9 cellular contexts compared by ENCODE assay signal in the genomic region with DNA sequence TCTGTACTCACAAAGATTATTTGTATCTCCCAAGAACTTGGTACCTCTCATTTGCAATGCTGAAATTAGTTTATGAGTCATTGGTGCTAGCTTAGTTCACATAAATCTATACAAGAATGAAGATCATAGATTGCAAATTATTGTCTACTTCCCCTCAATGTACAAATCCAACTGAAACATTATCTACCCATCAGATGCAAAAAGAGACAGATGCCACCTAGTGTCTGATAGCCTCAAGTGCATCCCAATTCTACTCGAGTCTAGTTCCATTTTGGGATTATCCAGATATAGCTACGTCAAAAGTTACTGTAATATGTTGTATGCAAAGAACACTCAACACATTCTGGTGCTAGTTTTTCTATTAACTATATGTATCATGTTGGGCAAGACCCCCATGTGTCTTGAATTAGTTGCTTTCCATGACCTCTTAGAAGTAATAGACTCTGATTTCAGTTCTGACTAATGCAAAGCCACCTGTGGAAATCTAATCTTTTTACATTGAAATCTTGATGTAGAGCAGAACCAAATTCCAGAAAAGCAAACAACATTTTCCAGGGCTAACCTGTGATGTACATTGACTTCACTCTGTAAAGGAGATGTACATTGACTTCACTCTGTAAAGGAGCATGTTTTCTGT.
A peak's percentile ranks its signal among the peaks of the same experiment; 100 is the strongest.
DNase-seq lines count a peak whose midpoint lies in the region; ATAC-seq lines count a peak whose summit lies in the region.
"Had no signal": no experiment of that assay in that cellular context is flagged by ENCODE, and none has a peak within 500 bp of the region (broad histone marks: within the 10 kb centered on the region; RNA-seq: fewer than 3 reads in every experiment).

No MANE protein-coding gene starts in this region.

- no peak overlapping the region for H3K27ac Mint-ChIP-seq in stimulated activated naive B cell treated with anti-CD40 and anti-IgM and Interleukin-4, amounts not matched to agents 10 μg/mL and 1 μg/mL and 100 μg/mL, for 72 hours
- H3K27ac Mint-ChIP-seq: CD8-positive, alpha-beta memory T cell had no signal

- H3K27me3 Mint-ChIP-seq in stimulated activated naive B cell treated with anti-CD40 and anti-IgM and Interleukin-4, amounts not matched to agents 10 μg/mL and 1 μg/mL and 100 μg/mL, for 72 hours: peaks cover 7 to 12% of the 10 kb centered on the region in 2 donors

- DNase-seq in NCI-H1417 (lab: John Stamatoyannopoulos, UW): peak; percentile 36 to 78 (median 53)
- DNase-seq in NCI-H1417 treated with DMSO at 0.1 percent for 48 hours (lab: John Stamatoyannopoulos, UW): no peak
- DNase-seq in NCI-H460 (ENCODE audit: extremely low read depth, low read depth): peak; percentile 51
- DNase-seq in amniotic epithelial cell (ENCODE audit: low read depth): peak; percentile 56
- peak; percentile 36 for DNase-seq in iPS DF 4.7 (ENCODE audit: extremely low read depth, low spot score)
- no peak for DNase-seq in stimulated activated naive B cell treated with anti-CD40 and anti-IgM and Interleukin-4, amounts not matched to agents 10 μg/mL and 1 μg/mL and 100 μg/mL, for 72 hours

- no peaks in the 10 kb centered on the region for H3K4me1 Mint-ChIP-seq in stimulated activated naive B cell treated with anti-CD40 and anti-IgM and Interleukin-4, amounts not matched to agents 10 μg/mL and 1 μg/mL and 100 μg/mL, for 72 hours

- no peaks in the 10 kb centered on the region for H3K9me3 Mint-ChIP-seq in stimulated activated naive B cell treated with anti-CD40 and anti-IgM and Interleukin-4, amounts not matched to agents 10 μg/mL and 1 μg/mL and 100 μg/mL, for 72 hours
- H3K9me3 Mint-ChIP-seq: CD8-positive, alpha-beta memory T cell had no signal

- H3K4me3 Mint-ChIP-seq in stimulated activated naive B cell treated with anti-CD40 and anti-IgM and Interleukin-4, amounts not matched to agents 10 μg/mL and 1 μg/mL and 100 μg/mL, for 72 hours: no peak overlapping the region
- H3K4me3 Mint-ChIP-seq: CD8-positive, alpha-beta memory T cell had no signal

- H3K36me3 Mint-ChIP-seq in stimulated activated naive B cell treated with anti-CD40 and anti-IgM and Interleukin-4, amounts not matched to agents 10 μg/mL and 1 μg/mL and 100 μg/mL, for 72 hours: no peaks in the 10 kb centered on the region
- H3K36me3 Mint-ChIP-seq: CD8-positive, alpha-beta memory T cell had no signal

- peak; percentile 79 for ATAC-seq in GM19328 (IDR thresholded peaks at IDR 0.05; ENCODE audit: unreplicated experiment)
- ATAC-seq in HG03135 (IDR thresholded peaks at IDR 0.05; ENCODE audit: unreplicated experiment): peak; percentile 87
- peak; percentile 65 to 73 for ATAC-seq in stimulated activated naive B cell treated with anti-CD40 and anti-IgM and Interleukin-4, amounts not matched to agents 10 μg/mL and 1 μg/mL and 100 μg/mL, for 72 hours (replicated peaks)

Comparison
In these comparisons a context has a peak if more than half of its experiments do, and no peak if none do; other contexts are left out.
1. DNase-seq: peak in NCI-H1417 (3 of 3), NCI-H460 (single experiment), amniotic epithelial cell (single experiment) and iPS DF 4.7 (single experiment); none in NCI-H1417 treated with DMSO at 0.1 percent for 48 hours (single experiment) and stimulated activated naive B cell treated with anti-CD40 and anti-IgM and Interleukin-4, amounts not matched to agents 10 μg/mL and 1 μg/mL and 100 μg/mL, for 72 hours (single experiment).
2. Peak in every context shown above with its lines, with median percentiles within 50 percentile points of each other: ATAC-seq.